In genomic region chr19:40553885-40554857, GRCh38 we compare ENCODE assay signal across 23 cellular contexts. TPM values are rescaled to one million over a fixed set of nuclear protein-coding genes. Genes with fewer than 3 reads are reported as not detected.
DNase-seq lines count a peak whose midpoint lies in the region; ATAC-seq, FAIRE-seq and TF ChIP-seq lines count a peak whose summit lies in the region.
"Had no signal": no experiment of that assay in that cellular context is flagged by ENCODE, and none has a peak within 500 bp of the region (broad histone marks: within the 10 kb centered on the region; RNA-seq: fewer than 3 reads in every experiment).

No MANE protein-coding gene starts in this region.

- peaks cover 51% of the 10 kb centered on the region for H3K27me3 ChIP-seq in HUES64 (ENCODE audit: insufficient read depth, low read length)
- H3K27me3 ChIP-seq in foreskin keratinocyte: peaks cover 50% of the 10 kb centered on the region
- peaks cover 30% of the 10 kb centered on the region for H3K27me3 ChIP-seq in brain microvascular endothelial cell (replicated peaks)
- H3K27me3 ChIP-seq: right atrium auricular region had no signal

- H3K9me3 ChIP-seq in HUES64 (ENCODE audit: insufficient read depth, low read depth, low read length) (no peaks in the 10 kb centered on the region), mucosa of descending colon (no peaks in the 10 kb centered on the region)
- H3K9me3 ChIP-seq: heart left ventricle, right atrium auricular region, thoracic aorta had no signal

- 31% methylated on average over 69 of the region's 69 CpGs for WGBS in HUES64

- H3K27ac ChIP-seq in HUES64 (ENCODE audit: low read depth, low read length): no peak overlapping the region
- H3K27ac ChIP-seq in foreskin keratinocyte: no peak overlapping the region
- no peak overlapping the region for H3K27ac ChIP-seq in brain microvascular endothelial cell
- H3K27ac ChIP-seq: heart left ventricle, right atrium auricular region, thoracic aorta, WERI-Rb-1 had no signal

- no peak overlapping the region for H3K9ac ChIP-seq in HUES64 (ENCODE audit: low read depth, low read length)

- in situ Hi-C loops in brain microvascular endothelial cell (cut with HindIII; ENCODE audit: low pct_ligation_motif_present, low sequenced_read_pairs): no loop called here

- DNase-seq in D721Med (ENCODE audit: insufficient read length, low spot score): peak; percentile 1
- DNase-seq in foreskin keratinocyte: no peak
- peak in 2 of 3 donors; percentile 42 to 53 for DNase-seq in mucosa of descending colon
- no peak for DNase-seq in NCI-H2081 treated with DMSO at 0.1 percent for 48 hours (lab: John Stamatoyannopoulos, UW)
- no peak for DNase-seq in brain microvascular endothelial cell
- no peak for DNase-seq in HT-29 (ENCODE audit: low spot score)
- DNase-seq: activated CD4-positive, alpha-beta memory T cell treated with anti-CD3 and anti-CD28 coated beads for 36 hours; aorta; CD4-positive, alpha-beta memory T cell; DND-41; effector CD8-positive, alpha-beta T cell; NCI-H82; PC-3; SIG-M5; stimulated activated CD4-positive, alpha-beta T cell treated with anti-CD3 and anti-CD28 coated beads, Interleukin-15, amount 100 ng/mL, for 24 hours; T-helper 17 cell; WERI-Rb-1 had no signal

- no peaks in the 10 kb centered on the region for H3K36me3 ChIP-seq in HUES64 (ENCODE audit: insufficient read depth, low read length)
- no peaks in the 10 kb centered on the region for H3K36me3 ChIP-seq in mucosa of descending colon (ENCODE audit: low read depth)
- no peaks in the 10 kb centered on the region for H3K36me3 ChIP-seq in brain microvascular endothelial cell (replicated peaks)
- H3K36me3 ChIP-seq: heart left ventricle, right atrium auricular region, thoracic aorta had no signal

- no peak for FAIRE-seq in D721Med (lab: Jason Lieb, UNC)

- intact Hi-C loops in mucosa of descending colon (cut with DNase I, micrococcal nuclease): no loop called here

- ATAC-seq in foreskin keratinocyte (peak; percentile 27), mucosa of descending colon (peak; percentile 74), HG02885 (IDR thresholded peaks at IDR 0.05; ENCODE audit: poor library complexity, unreplicated experiment) (no peak)
- ATAC-seq: heart left ventricle; PC-3; stimulated activated memory B cell treated with anti-CD40 and anti-IgM and Interleukin-4, amounts not matched to agents 10 μg/mL and 1 μg/mL and 100 μg/mL, for 72 hours; T-helper 17 cell had no signal

- no peak for TF ChIP-seq CTCF in D721Med (IDR thresholded peaks at IDR 0.05; ENCODE audit: insufficient read depth, missing control alignments)
- TF ChIP-seq CTCF in foreskin keratinocyte (conservative IDR thresholded peaks at IDR 0.05): no peak
- TF ChIP-seq CTCF in mucosa of descending colon (IDR thresholded peaks at IDR 0.05): no peak
- TF ChIP-seq CTCF in brain microvascular endothelial cell (IDR thresholded peaks at IDR 0.05; ENCODE audit: low read depth, low read length, missing control alignments): no peak

- H3K4me3 ChIP-seq in HUES64 (ENCODE audit: low read length) (peak overlapping the region; percentile 20; the same call in 1 of the 2 replicates), mucosa of descending colon (no peak overlapping the region), brain microvascular endothelial cell (ENCODE audit: low read depth, low read length) (no peak overlapping the region)
- H3K4me3 ChIP-seq: heart left ventricle, right atrium auricular region, thoracic aorta had no signal

- H3K4me1 ChIP-seq in HUES64 (ENCODE audit: insufficient read depth, low read length) (no peaks in the 10 kb centered on the region), foreskin keratinocyte (no peaks in the 10 kb centered on the region), mucosa of descending colon (ENCODE audit: low read depth) (no peaks in the 10 kb centered on the region)

RNA-seq across cellular contexts. Expression of gene SHKBP1, which starts 22.5 kb away (rescaled TPM):
- 48.2 TPM for polyA plus RNA-seq in HUES64 (2013, experiment 1 of 2)
- polyA plus RNA-seq in HUES64 (2013, experiment 2 of 2): 72.7 TPM
- total RNA-seq in foreskin keratinocyte (53.0 and 64.8 TPM in 2 replicates), mucosa of descending colon (10 to 100 TPM; 58.1 to 70.6 (median 62.2) TPM)
- polyA plus RNA-seq in foreskin keratinocyte: 87.0 and 108 TPM in 2 replicates
- 128 and 142 TPM in 2 replicates for total RNA-seq in HT-29 (2014; rRNA removed; shearing (Covaris generic))

RNA-seq across cellular contexts. Expression of gene LTBP4, which starts 47.0 kb away (rescaled TPM):
- polyA plus RNA-seq in HUES64 (2013, experiment 1 of 2): 46.5 TPM
- 64.4 TPM for polyA plus RNA-seq in HUES64 (2013, experiment 2 of 2)
- total RNA-seq in foreskin keratinocyte (39.5 and 42.9 TPM in 2 replicates), mucosa of descending colon (100 to 1,000 TPM; 141 to 244 (median 160) TPM)
- 50.6 and 51.1 TPM in 2 replicates for polyA plus RNA-seq in foreskin keratinocyte
- 42.1 and 56.7 TPM in 2 replicates for total RNA-seq in HT-29 (2014; rRNA removed; shearing (Covaris generic))

Comparison
In these comparisons a context has a peak if more than half of its experiments do, and no peak if none do; other contexts are left out.
1. DNase-seq: peak in D721Med (single experiment) and mucosa of descending colon (2 of 3); none in foreskin keratinocyte (0 of 2), NCI-H2081 treated with DMSO at 0.1 percent for 48 hours (single experiment), brain microvascular endothelial cell (single experiment) and HT-29 (single experiment).